In the genomic region with DNA sequence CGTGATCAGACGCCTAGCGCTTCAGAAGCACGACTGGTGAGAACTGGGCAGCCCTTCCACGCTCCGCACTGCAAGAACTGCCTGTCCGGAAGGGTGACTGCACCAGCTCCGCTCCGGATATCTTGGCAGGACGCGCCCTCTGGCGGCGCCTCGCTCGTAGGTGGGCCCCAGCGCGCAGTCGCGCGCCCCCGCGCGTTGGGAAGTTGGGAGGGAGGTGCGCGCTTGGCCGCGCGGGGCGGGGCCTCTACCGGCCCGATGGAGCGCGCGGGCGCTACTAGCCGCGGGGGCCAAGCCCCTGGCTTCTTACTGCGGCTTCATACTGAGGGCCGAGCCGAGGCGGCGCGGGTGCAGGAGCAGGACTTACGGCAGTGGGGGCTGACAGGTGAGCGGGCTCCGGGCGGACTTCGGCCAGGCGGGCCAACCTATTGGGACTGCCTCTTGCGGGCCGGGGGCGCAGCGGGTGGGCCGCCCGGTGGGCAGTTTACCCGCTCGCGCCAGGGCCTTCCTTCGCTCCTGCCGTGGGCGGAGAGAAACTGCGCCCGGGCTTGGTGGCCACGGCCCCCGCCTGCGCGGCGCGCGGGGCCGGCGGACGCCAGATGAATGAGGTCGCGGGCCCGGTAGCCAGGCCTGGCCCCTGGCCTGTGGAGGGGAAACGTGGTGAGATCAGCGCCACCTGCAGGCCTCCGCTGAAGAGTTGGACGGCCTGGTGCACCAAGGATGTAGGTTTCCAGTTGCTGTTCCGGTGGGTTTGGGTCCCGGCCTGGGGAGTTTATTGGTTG, we compare ENCODE assay signal across 8 cellular contexts. TPM values are rescaled to one million over a fixed set of nuclear protein-coding genes. Genes with fewer than 3 reads are reported as not detected.
A peak's percentile ranks its signal among the peaks of the same experiment; 100 is the strongest.
DNase-seq lines count a peak whose midpoint lies in the region; ATAC-seq and TF ChIP-seq lines count a peak whose summit lies in the region.

A gene (plus strand): TSS at position 236 of the 779 bp plus-strand sequence. CDS start 20 bp downstream, at position 256.

- peak; percentile 85 for TF ChIP-seq CTCF in lower lobe of right lung (IDR thresholded peaks at IDR 0.05)

- DNase-seq in CD4-positive, alpha-beta memory T cell, result peak; percentile 91 to 93 (median 92)
- DNase-seq in HK-2 (ENCODE audit: unreplicated experiment), result peak; percentile 96
- peak; percentile 84 for DNase-seq in NCI-H82 treated with DMSO at 0.1 percent for 48 hours (lab: John Stamatoyannopoulos, UW; ENCODE audit: unreplicated experiment)
- peak; percentile 95 for DNase-seq in activated CD4-positive, alpha-beta memory T cell treated with anti-CD3 and anti-CD28 coated beads, Interleukin-2, amount 10 ng/mL, durations not matched to agents 7 days and 5 days
- DNase-seq in ecto neural progenitor cell (ENCODE audit: low spot score), result peak; percentile 95
- DNase-seq in lower lobe of right lung, result peak; percentile 98
- DNase-seq in stimulated activated CD4-positive, alpha-beta T cell treated with anti-CD3 and anti-CD28 coated beads, TNF-alpha, amount 100 ng/mL, for 24 hours (ENCODE audit: low read depth in 3 of 3), result peak; percentile 85 to 92 (median 90)

- H3K9me3 ChIP-seq in CD4-positive, alpha-beta memory T cell (ENCODE audit: control insufficient read depth in 1 of 2, low read length in 2 of 2), result no peaks in the 10 kb centered on the region
- no peaks in the 10 kb centered on the region for H3K9me3 ChIP-seq in lower lobe of right lung

- intact Hi-C loops in CD4-positive, alpha-beta memory T cell (cut with micrococcal nuclease), result loop anchor here (1.0 to 2.0 kb wide), 3 partner anchors 17 to 158 kb away; a partner anchor contains a TSS
- intact Hi-C loops in lower lobe of right lung (cut with DNase I), result loop anchor here (10.0 kb wide), 1 partner anchor 68 kb away; a partner anchor contains a TSS

- peak within 1 kb of the TSS; percentile 60 to 93 (median 79) for H3K27ac Mint-ChIP-seq in CD4-positive, alpha-beta memory T cell
- peak within 1 kb of the TSS; percentile 83 for H3K27ac Mint-ChIP-seq in activated CD4-positive, alpha-beta memory T cell treated with anti-CD3 and anti-CD28 coated beads, Interleukin-2, amount 10 ng/mL, durations not matched to agents 7 days and 5 days

- H3K27ac ChIP-seq in CD4-positive, alpha-beta memory T cell (ENCODE audit: low read depth, low read length), result peak within 1 kb of the TSS; percentile 70
- H3K27ac ChIP-seq in lower lobe of right lung, result peak within 1 kb of the TSS; percentile 88

- peaks cover 37% of the 10 kb centered on the region for H3K4me1 ChIP-seq in CD4-positive, alpha-beta memory T cell (ENCODE audit: insufficient read depth, low read length)
- H3K4me1 ChIP-seq in lower lobe of right lung, result peaks cover 43% of the 10 kb centered on the region

- peaks cover 0 to 1% of the 10 kb centered on the region in 2 donors for H3K27me3 Mint-ChIP-seq in CD4-positive, alpha-beta memory T cell
- peaks cover 3% of the 10 kb centered on the region for H3K27me3 Mint-ChIP-seq in activated CD4-positive, alpha-beta memory T cell treated with anti-CD3 and anti-CD28 coated beads, Interleukin-2, amount 10 ng/mL, durations not matched to agents 7 days and 5 days

- ATAC-seq in GM19452 (IDR thresholded peaks at IDR 0.05; ENCODE audit: unreplicated experiment) (peak; percentile 84), lower lobe of right lung (peak; percentile 96 to 99)

- H3K4me1 Mint-ChIP-seq in CD4-positive, alpha-beta memory T cell, result peaks cover 29 to 49% (median 31%) of the 10 kb centered on the region in 4 donors
- peaks cover 43% of the 10 kb centered on the region for H3K4me1 Mint-ChIP-seq in activated CD4-positive, alpha-beta memory T cell treated with anti-CD3 and anti-CD28 coated beads, Interleukin-2, amount 10 ng/mL, durations not matched to agents 7 days and 5 days

- peaks cover 0 to 4% of the 10 kb centered on the region in 2 donors for H3K36me3 Mint-ChIP-seq in CD4-positive, alpha-beta memory T cell
- H3K36me3 Mint-ChIP-seq in activated CD4-positive, alpha-beta memory T cell treated with anti-CD3 and anti-CD28 coated beads, Interleukin-2, amount 10 ng/mL, durations not matched to agents 7 days and 5 days (ENCODE audit: low read depth), result peaks cover 21% of the 10 kb centered on the region

- no peaks in the 10 kb centered on the region for H3K27me3 ChIP-seq in CD4-positive, alpha-beta memory T cell (ENCODE audit: insufficient read depth, low read length)
- no peaks in the 10 kb centered on the region for H3K27me3 ChIP-seq in lower lobe of right lung (ENCODE audit: low read depth)

- POLR2A ChIA-PET in CD4-positive, alpha-beta memory T cell (lab: Charles Lee; ENCODE audit: partially characterized antibody), result interaction anchor here (0.6 to 4.3 kb wide), 5 partner anchors 17 to 158 kb away, joined by 3 to 54 read pairs (median 10); a partner anchor contains a TSS
- POLR2A ChIA-PET in activated CD4-positive, alpha-beta memory T cell treated with anti-CD3 and anti-CD28 coated beads, Interleukin-2, amount 10 ng/mL, durations not matched to agents 7 days and 5 days (lab: Charles Lee), result interaction anchor here (0.8 to 5.0 kb wide), 7 partner anchors 10 to 796 kb away, joined by 3 to 59 read pairs (median 5); a partner anchor contains a TSS

- H3K9me3 Mint-ChIP-seq in CD4-positive, alpha-beta memory T cell, result no peaks in the 10 kb centered on the region
- no peaks in the 10 kb centered on the region for H3K9me3 Mint-ChIP-seq in activated CD4-positive, alpha-beta memory T cell treated with anti-CD3 and anti-CD28 coated beads, Interleukin-2, amount 10 ng/mL, durations not matched to agents 7 days and 5 days

- peak within 1 kb of the TSS; percentile 21 to 84 for H3K4me3 ChIP-seq in CD4-positive, alpha-beta memory T cell (ENCODE audit: low read length in 2 of 2)
- H3K4me3 ChIP-seq in lower lobe of right lung, result peak within 1 kb of the TSS; percentile 91

- peak within 1 kb of the TSS; percentile 92 to 97 (median 96) for H3K4me3 Mint-ChIP-seq in CD4-positive, alpha-beta memory T cell
- peak within 1 kb of the TSS; percentile 95 for H3K4me3 Mint-ChIP-seq in activated CD4-positive, alpha-beta memory T cell treated with anti-CD3 and anti-CD28 coated beads, Interleukin-2, amount 10 ng/mL, durations not matched to agents 7 days and 5 days

- CTCF ChIA-PET in CD4-positive, alpha-beta memory T cell (lab: Charles Lee; ENCODE audit: partially characterized antibody), result interaction anchor here (0.6 to 3.4 kb wide), 28 partner anchors 11 to 253 kb away, joined by 3 to 57 read pairs (median 4); a partner anchor contains a TSS
- CTCF ChIA-PET in activated CD4-positive, alpha-beta memory T cell treated with anti-CD3 and anti-CD28 coated beads, Interleukin-2, amount 10 ng/mL, durations not matched to agents 7 days and 5 days (lab: Charles Lee), result interaction anchor here (0.6 to 3.9 kb wide), 22 partner anchors 10 to 865 kb away, joined by 3 to 65 read pairs (median 4); a partner anchor contains a TSS

- H3K36me3 ChIP-seq in CD4-positive, alpha-beta memory T cell (ENCODE audit: insufficient read depth, low read length), result no peaks in the 10 kb centered on the region
- H3K36me3 ChIP-seq in lower lobe of right lung, result no peaks in the 10 kb centered on the region

RNA-seq across cellular contexts. Expression of the gene that starts here (rescaled TPM):
- 10 to 100 TPM; 29.5 to 31.6 TPM for total RNA-seq in CD4-positive, alpha-beta memory T cell
- 10 to 100 TPM; 17.1 to 18.8 TPM for polyA plus RNA-seq in CD4-positive, alpha-beta memory T cell
- 10 to 100 TPM; 70.0 to 70.9 TPM for total RNA-seq in activated CD4-positive, alpha-beta memory T cell treated with anti-CD3 and anti-CD28 coated beads, Interleukin-2, amount 10 ng/mL, durations not matched to agents 7 days and 5 days
- 34.1 TPM for total RNA-seq in lower lobe of right lung

Comparison
In these comparisons a context has a peak if more than half of its experiments do, and no peak if none do; other contexts are left out.
1. Peak in every context shown above with its lines: DNase-seq, ATAC-seq, H3K4me3 ChIP-seq and H3K27ac ChIP-seq.